Comparison of ENCODE assay signal across 36 cellular contexts in the genomic region with DNA sequence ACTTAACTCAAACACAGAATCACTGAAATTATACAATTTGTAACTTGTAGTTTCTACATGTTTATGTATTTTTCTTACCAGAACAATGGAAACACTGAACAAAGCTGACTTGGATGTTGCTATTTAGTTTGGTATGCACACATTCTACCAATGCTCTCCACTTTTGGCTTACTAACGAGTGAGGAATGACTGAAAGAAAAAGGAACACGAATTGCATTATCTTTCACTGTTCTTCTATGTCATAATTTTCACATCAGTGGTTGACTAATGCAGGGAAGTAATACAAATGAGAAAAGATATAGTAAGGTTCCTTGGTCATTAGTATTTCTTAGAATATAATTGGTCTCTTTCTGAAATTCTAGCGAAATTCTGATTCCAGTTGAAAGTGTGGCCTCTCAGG. TPM values are rescaled to one million over a fixed set of nuclear protein-coding genes. Genes with fewer than 3 reads are reported as not detected.
A peak's percentile ranks its signal among the peaks of the same experiment; 100 is the strongest.
DNase-seq lines count a peak whose midpoint lies in the region; ATAC-seq and TF ChIP-seq lines count a peak whose summit lies in the region.
"Had no signal": no experiment of that assay in that cellular context is flagged by ENCODE, and none has a peak within 500 bp of the region (broad histone marks: within the 10 kb centered on the region; RNA-seq: fewer than 3 reads in every experiment).

No MANE protein-coding gene starts in this region.

- no peaks in the 10 kb centered on the region for H4K20me1 ChIP-seq in SK-N-SH (ENCODE audit: insufficient read depth)
- H4K20me1 ChIP-seq: BLaER1 had no signal

- H3F3A ChIP-seq in SK-N-SH (replicated peaks; ENCODE audit: insufficient read depth), result peaks cover 7% of the 10 kb centered on the region

- no peak overlapping the region for H3K4me3 ChIP-seq in SK-N-SH (ENCODE audit: low read depth in 2 of 2, low read length in 1 of 2)
- no peak overlapping the region for H3K4me3 ChIP-seq in RWPE2 (ENCODE audit: severe bottlenecking)
- no peak overlapping the region for H3K4me3 ChIP-seq in fibroblast of mammary gland (ENCODE audit: control insufficient read depth, low read depth, low read length)
- H3K4me3 ChIP-seq in skeletal muscle satellite cell (ENCODE audit: low read length), result no peak overlapping the region
- H3K4me3 ChIP-seq in testis, result no peak overlapping the region
- H3K4me3 ChIP-seq: BLaER1, colonic mucosa, GM12878, K562, left ventricle myocardium inferior, prostate gland, sigmoid colon, SJSA1, thoracic aorta, vagina had no signal

- H3K4me3 Mint-ChIP-seq in glutamatergic neuron (ENCODE audit: unreplicated experiment), result no peak overlapping the region
- H3K4me3 Mint-ChIP-seq: activated B cell treated with CpG ODN at 0.5 μM for 24 hours; activated naive CD8-positive, alpha-beta T cell treated with anti-CD3 and anti-CD28 coated beads, Interleukin-2, amount 50 U/mL, for 24 hours; activated T-cell treated with anti-CD3 and anti-CD28 coated beads, Interleukin-2, amount 50 U/mL, for 4 hours had no signal

- H3K9me3 ChIP-seq in SK-N-SH (no peaks in the 10 kb centered on the region), RWPE2 (ENCODE audit: severe bottlenecking) (no peaks in the 10 kb centered on the region), skeletal muscle satellite cell (replicated peaks; ENCODE audit: low read length) (no peaks in the 10 kb centered on the region), testis (no peaks in the 10 kb centered on the region)
- H3K9me3 ChIP-seq: BLaER1, colonic mucosa, left ventricle myocardium inferior, neutrophil, prostate gland, sigmoid colon, SJSA1, thoracic aorta, vagina had no signal

- intact Hi-C loops in testis (cut with DNase I; ENCODE audit: low total_unique reads), result no loop called here

- H3K27ac ChIP-seq in SK-N-SH (ENCODE audit: low read depth in 2 of 2, low read length in 1 of 2), result peak overlapping the region in 1 of 2 experiments; percentile 53; a peak in 2 of 4 replicates
- no peak overlapping the region for H3K27ac ChIP-seq in RWPE2 (ENCODE audit: poor library complexity, severe bottlenecking)
- no peak overlapping the region for H3K27ac ChIP-seq in testis
- H3K27ac ChIP-seq: 22Rv1, BLaER1, colonic mucosa, left ventricle myocardium inferior, neutrophil, prostate gland, sigmoid colon, SJSA1, thoracic aorta, vagina had no signal

- H3K27me3 ChIP-seq in SK-N-SH (ENCODE audit: insufficient read depth), result no peaks in the 10 kb centered on the region
- H3K27me3 ChIP-seq in RWPE2 (ENCODE audit: insufficient read depth, poor library complexity, severe bottlenecking), result no peaks in the 10 kb centered on the region
- H3K27me3 ChIP-seq in skeletal muscle satellite cell (ENCODE audit: control insufficient read depth, insufficient read depth, low read length), result no peaks in the 10 kb centered on the region
- no peaks in the 10 kb centered on the region for H3K27me3 ChIP-seq in testis
- H3K27me3 ChIP-seq: BLaER1, colonic mucosa, neutrophil, sigmoid colon, SJSA1 had no signal

- POLR2A ChIA-PET in SK-N-SH (lab: Yijun Ruan, JAX), result no interaction called here

- no peak for TF ChIP-seq EP300 in SK-N-SH (IDR thresholded peaks at IDR 0.05; ENCODE audit: borderline replicate concordance in 1 of 2, low read depth in 1 of 2, low read length in 1 of 2)

- no peak for DNase-seq in SK-N-SH
- no peak for DNase-seq in RWPE2 (ENCODE audit: low spot score)
- peak; percentile 76 for DNase-seq in fibroblast of mammary gland (ENCODE audit: low read depth)
- no peak for DNase-seq in testis
- no peak for DNase-seq in glutamatergic neuron
- no peak for DNase-seq in NCI-H748 treated with DMSO at 0.1 percent for 48 hours (lab: John Stamatoyannopoulos, UW)
- DNase-seq: activated B cell treated with CpG ODN at 0.5 μM for 24 hours; activated CD4-positive, alpha-beta T cell treated with anti-CD3 and anti-CD28 coated beads, Interleukin-2, amount 50 U/mL, for 1 hour; activated gamma-delta T cell treated with Interleukin-2 at 50 U/mL for 16 hours; activated naive CD8-positive, alpha-beta T cell treated with anti-CD3 and anti-CD28 coated beads, Interleukin-2, amount 50 U/mL, for 24 hours; activated T-cell treated with anti-CD3 and anti-CD28 coated beads, Interleukin-2, amount 50 U/mL, for 4 hours; colonic mucosa; COR-L47; effector CD8-positive, alpha-beta T cell; left ventricle myocardium inferior; NCI-H1417; NCI-H2081; NCI-H226; NCI-H774; sigmoid colon; stimulated activated naive CD4-positive, alpha-beta T cell treated with Interleukin-2 at 50 U/mL for 16 hours; T-helper 1 cell had no signal

- no peaks in the 10 kb centered on the region for H3K79me2 ChIP-seq in SK-N-SH (ENCODE audit: insufficient read depth)

- H3K36me3 Mint-ChIP-seq in glutamatergic neuron (ENCODE audit: unreplicated experiment), result no peaks in the 10 kb centered on the region

- H3K4me1 ChIP-seq in SK-N-SH (ENCODE audit: control insufficient read depth in 1 of 2, insufficient read depth in 2 of 2, low read depth in 1 of 2, low read length in 1 of 2) (peaks cover 0 to 7% of the 10 kb centered on the region in 2 experiments; a peak in 1 of 4 replicates), RWPE2 (ENCODE audit: insufficient read depth, poor library complexity, severe bottlenecking) (no peaks in the 10 kb centered on the region), skeletal muscle satellite cell (ENCODE audit: control insufficient read depth, insufficient read depth, low read length) (peaks cover 11% of the 10 kb centered on the region), testis (no peaks in the 10 kb centered on the region)
- H3K4me1 ChIP-seq: BLaER1, colonic mucosa, left ventricle myocardium inferior, prostate gland, sigmoid colon, SJSA1, vagina had no signal

- WGBS in SK-N-SH (ENCODE audit: low lambda C conversion rate), result 39% methylated on average over 3 of the region's 3 CpGs
- 62 to 69% methylated on average over 3 of the region's 3 CpGs for WGBS in testis, 2 donors

- H3K4me2 ChIP-seq in SK-N-SH, result no peak overlapping the region
- H3K4me2 ChIP-seq in skeletal muscle satellite cell (ENCODE audit: low read length), result peak overlapping the region; percentile 29
- H3K4me2 ChIP-seq: BLaER1 had no signal

- no peak overlapping the region for H2AFZ ChIP-seq in SK-N-SH (ENCODE audit: low read depth)

- CTCF ChIA-PET in SK-N-SH (lab: Yijun Ruan, JAX), result interaction anchor here (1.1 kb wide), 1 partner anchor 357 kb away, joined by 5 read pairs; no protein-coding TSS in a partner anchor

- H3K9me3 Mint-ChIP-seq in glutamatergic neuron (ENCODE audit: unreplicated experiment), result peaks cover 2% of the 10 kb centered on the region
- H3K9me3 Mint-ChIP-seq: activated B cell treated with CpG ODN at 0.5 μM for 24 hours; activated naive CD8-positive, alpha-beta T cell treated with anti-CD3 and anti-CD28 coated beads, Interleukin-2, amount 50 U/mL, for 24 hours had no signal

- no peaks in the 10 kb centered on the region for H3K36me3 ChIP-seq in SK-N-SH (replicated peaks in 1 of 2; ENCODE audit: control insufficient read depth in 1 of 2, insufficient read depth in 2 of 2, low read length in 1 of 2)
- H3K36me3 ChIP-seq in RWPE2 (ENCODE audit: low read depth), result no peaks in the 10 kb centered on the region
- no peaks in the 10 kb centered on the region for H3K36me3 ChIP-seq in skeletal muscle satellite cell (ENCODE audit: insufficient read depth, low read length)
- H3K36me3 ChIP-seq in testis (ENCODE audit: low read depth, missing control alignments), result no peaks in the 10 kb centered on the region
- H3K36me3 ChIP-seq: BLaER1, colonic mucosa, left ventricle myocardium inferior, neutrophil, prostate gland, sigmoid colon, SJSA1, thoracic aorta, vagina had no signal

- ATAC-seq in SK-N-SH treated with all-trans-retinoic acid at 6 μM for 48 hours (no peak), RWPE2 (ENCODE audit: low read depth) (peak; percentile 46; the same call in 2 of the 3 replicates)
- ATAC-seq: activated naive CD8-positive, alpha-beta T cell treated with anti-CD3 and anti-CD28 coated beads, Interleukin-2, amount 50 U/mL, for 24 hours; activated T-cell treated with anti-CD3 and anti-CD28 coated beads, Interleukin-2, amount 50 U/mL, for 4 hours; GM12878; K562 had no signal

- TF ChIP-seq CTCF in SK-N-SH (IDR thresholded peaks at IDR 0.05) (no peak), RWPE2 (IDR thresholded peaks at IDR 0.05; ENCODE audit: poor library complexity, severe bottlenecking) (no peak), fibroblast of mammary gland (conservative IDR thresholded peaks at IDR 0.05; ENCODE audit: control insufficient read depth, insufficient read depth, low read depth, low read length) (no peak), testis (IDR thresholded peaks at IDR 0.05) (no peak), glutamatergic neuron (IDR thresholded peaks at IDR 0.05; ENCODE audit: partially characterized antibody, unreplicated experiment) (no peak)

- no peak for TF ChIP-seq POLR2A in testis (IDR thresholded peaks at IDR 0.05)

- H3K27ac Mint-ChIP-seq in glutamatergic neuron (ENCODE audit: unreplicated experiment), result no peak overlapping the region
- H3K27ac Mint-ChIP-seq: activated B cell treated with CpG ODN at 0.5 μM for 24 hours; activated naive CD8-positive, alpha-beta T cell treated with anti-CD3 and anti-CD28 coated beads, Interleukin-2, amount 50 U/mL, for 24 hours had no signal

- TF ChIP-seq RAD21 in SK-N-SH (IDR thresholded peaks at IDR 0.05; ENCODE audit: low read length), result no peak

- H3K9ac ChIP-seq in SK-N-SH (no peak overlapping the region), skeletal muscle satellite cell (ENCODE audit: low read depth, low read length) (no peak overlapping the region)
- H3K9ac ChIP-seq: BLaER1 had no signal

- no peaks in the 10 kb centered on the region for H3K4me1 Mint-ChIP-seq in glutamatergic neuron (ENCODE audit: low read depth, unreplicated experiment)
- H3K4me1 Mint-ChIP-seq: activated B cell treated with CpG ODN at 0.5 μM for 24 hours; activated naive CD8-positive, alpha-beta T cell treated with anti-CD3 and anti-CD28 coated beads, Interleukin-2, amount 50 U/mL, for 24 hours had no signal

- no peaks in the 10 kb centered on the region for H3K27me3 Mint-ChIP-seq in glutamatergic neuron (ENCODE audit: unreplicated experiment)
- H3K27me3 Mint-ChIP-seq: activated B cell treated with CpG ODN at 0.5 μM for 24 hours; activated naive CD8-positive, alpha-beta T cell treated with anti-CD3 and anti-CD28 coated beads, Interleukin-2, amount 50 U/mL, for 24 hours had no signal

- H3K9me2 ChIP-seq in SK-N-SH, result no peaks in the 10 kb centered on the region

TF ChIP-seq in SK-N-SH, 30 proteins besides CTCF, POLR2A, EP300 and RAD21 (continues in another document):
- TF ChIP-seq SIN3A (IDR thresholded peaks at IDR 0.05; ENCODE audit: borderline replicate concordance, low read depth, low read length) (no peak), CHD2 (IDR thresholded peaks at IDR 0.05; ENCODE audit: low read length, partially characterized antibody) (no peak)

TF ChIP-seq in SK-N-SH treated with all-trans-retinoic acid at 6 μM for 48 hours, 23 proteins besides CTCF, POLR2A, EP300 and RAD21 (continues in another document):
- TF ChIP-seq TOX (CRISPR knock-in tag; IDR thresholded peaks at IDR 0.05; ENCODE audit: borderline replicate concordance) (no peak), ZNF70 (CRISPR knock-in tag; IDR thresholded peaks at IDR 0.05) (no peak)

RNA-seq across cellular contexts. Expression of gene CNTN3, which starts 9.8 kb away (rescaled TPM):
- polyA plus RNA-seq in SK-N-SH (2012; rRNA removed) (2.8 and 3.3 TPM in 2 replicates), testis (ENCODE audit: insufficient read depth, low read depth, low replicate concordance) (2.4 TPM)
- polyA plus RNA-seq in SK-N-SH (2012; cell fraction: cytosol; rRNA removed), result 3.1 and 3.6 TPM in 2 replicates
- 2.4 and 7.3 TPM in 2 replicates for polyA plus RNA-seq in SK-N-SH (2012; cell fraction: nucleus; rRNA removed)
- total RNA-seq in skeletal muscle satellite cell (2012; rRNA removed), result 0.76 and 1.3 TPM in 2 replicates
- total RNA-seq in testis (1 to 10 TPM; 3.7 to 4.1 TPM), glutamatergic neuron (ENCODE audit: unreplicated experiment) (2.2 TPM)
- total RNA-seq: activated B cell treated with CpG ODN at 0.5 μM for 24 hours; activated T-cell treated with anti-CD3 and anti-CD28 coated beads, Interleukin-2, amount 50 U/mL, for 4 hours; glomerular endothelial cell; GM12878; HT-29; RPMI7951; SJSA1; vagina had no signal
